8 cellular contexts compared by ENCODE assay signal in genomic region chr16:11560701-11561439, GRCh38. TPM values are rescaled to one million over a fixed set of nuclear protein-coding genes. Genes with fewer than 3 reads are reported as not detected.
DNase-seq lines count a peak whose midpoint lies in the region; ATAC-seq and TF ChIP-seq lines count a peak whose summit lies in the region.

No MANE protein-coding gene starts in this region.

- no peak for TF ChIP-seq POLR2A in tibial nerve (IDR thresholded peaks at IDR 0.05)

- intact Hi-C loops in Right ventricle myocardium inferior (cut with DNase I): no loop called here
- intact Hi-C loops in cardiac septum (cut with DNase I): no loop called here

- H3K27me3 Mint-ChIP-seq in central memory CD8-positive, alpha-beta T cell: no peaks in the 10 kb centered on the region
- H3K27me3 Mint-ChIP-seq in naive B cell: no peaks in the 10 kb centered on the region

- whole genome bisulfite sequencing in tibial nerve, 2 donors: 22 to 25% methylated on average over 19 of the region's 19 CpGs

- no peak for TF ChIP-seq CTCF in tibial nerve (IDR thresholded peaks at IDR 0.05)

- no peaks in the 10 kb centered on the region for H3K9me3 Mint-ChIP-seq in central memory CD8-positive, alpha-beta T cell
- H3K9me3 Mint-ChIP-seq in naive B cell: peaks cover 0 to 13% (median 6%) of the 10 kb centered on the region in 7 donors

- DNase-seq in Right ventricle myocardium inferior (ENCODE audit: missing footprints) (no peak), cardiac septum (ENCODE audit: low spot score) (no peak), naive B cell (no peak), tibial nerve (ENCODE audit: low spot score in 2 of 2) (peak; percentile 32 to 50), NCI-H1105 (lab: John Stamatoyannopoulos, UW) (no peak), NCI-H526 (lab: John Stamatoyannopoulos, UW) (no peak)
- DNase-seq in central memory CD8-positive, alpha-beta T cell (ENCODE audit: low spot score in 2 of 2): peak; percentile 63 to 84

- H3K4me1 Mint-ChIP-seq in central memory CD8-positive, alpha-beta T cell: peaks cover 71% of the 10 kb centered on the region
- peaks cover 24 to 64% (median 36%) of the 10 kb centered on the region in 3 donors for H3K4me1 Mint-ChIP-seq in naive B cell

- H3K4me3 ChIP-seq in tibial nerve: no peak overlapping the region

- peak in 1 of 2 donors; percentile 54 for TF ChIP-seq EP300 in tibial nerve (IDR thresholded peaks at IDR 0.05)

- peaks cover 66% of the 10 kb centered on the region for H3K36me3 Mint-ChIP-seq in central memory CD8-positive, alpha-beta T cell (ENCODE audit: insufficient read depth)
- peaks cover 16 to 20% of the 10 kb centered on the region in 2 donors for H3K36me3 Mint-ChIP-seq in naive B cell

- peaks cover 0 to 8% (median 0%) of the 10 kb centered on the region in 4 donors for H3K9me3 ChIP-seq in tibial nerve

- H3K27me3 ChIP-seq in tibial nerve: no peaks in the 10 kb centered on the region

- peaks cover 0 to 8% (median 6%) of the 10 kb centered on the region in 3 donors for H3K36me3 ChIP-seq in tibial nerve

- peak overlapping the region; percentile 68 to 90 (median 80) for H3K27ac ChIP-seq in tibial nerve

- peaks cover 0 to 78% (median 41%) of the 10 kb centered on the region in 4 donors for H3K4me1 ChIP-seq in tibial nerve

- peak overlapping the region; percentile 83 for H3K4me3 Mint-ChIP-seq in central memory CD8-positive, alpha-beta T cell
- H3K4me3 Mint-ChIP-seq in naive B cell: peak overlapping the region in 2 of 8 donors; percentile 21 to 31

- peak; percentile 37 for ATAC-seq in Right ventricle myocardium inferior
- peak; percentile 86 for ATAC-seq in central memory CD8-positive, alpha-beta T cell (replicated peaks; ENCODE audit: extremely low read depth, poor library complexity, severe bottlenecking)
- peak; percentile 57 to 85 for ATAC-seq in naive B cell (ENCODE audit: low read depth in 2 of 2)
- no peak for ATAC-seq in GM18517 (IDR thresholded peaks at IDR 0.05; ENCODE audit: unreplicated experiment)

- H3K27ac Mint-ChIP-seq in central memory CD8-positive, alpha-beta T cell (ENCODE audit: low read depth): peak overlapping the region; percentile 95
- H3K27ac Mint-ChIP-seq in naive B cell: peak overlapping the region in 5 of 6 donors; percentile 57 to 88 (median 86)

RNA-seq across cellular contexts. Expression of gene LITAF, which starts 25.8 kb away (rescaled TPM):
- 78.4 TPM for total RNA-seq in Right ventricle myocardium inferior
- 40.5 TPM for total RNA-seq in cardiac septum
- polyA plus RNA-seq in naive B cell (ENCODE audit: low read depth in 6 of 6): 100 to 1,000 TPM; 275 to 379 (median 304) TPM
- 10 to 100 TPM; 54.8 to 73.0 (median 65.3) TPM for total RNA-seq in tibial nerve

Comparison
In these comparisons a context has a peak if more than half of its experiments do, and no peak if none do; other contexts are left out.
1. DNase-seq: peak in central memory CD8-positive, alpha-beta T cell (2 of 2) and tibial nerve (2 of 2); none in Right ventricle myocardium inferior (single experiment), cardiac septum (single experiment), naive B cell (single experiment), NCI-H1105 (single experiment) and NCI-H526 (0 of 2).